11 cellular contexts compared by ENCODE assay signal in genomic region chr16:68072038-68072695, GRCh38. TPM values are rescaled to one million over a fixed set of nuclear protein-coding genes. Genes with fewer than 3 reads are reported as not detected.
DNase-seq lines count a peak whose midpoint lies in the region; ATAC-seq and TF ChIP-seq lines count a peak whose summit lies in the region.
"Had no signal": no experiment of that assay in that cellular context is flagged by ENCODE, and none has a peak within 500 bp of the region (broad histone marks: within the 10 kb centered on the region; RNA-seq: fewer than 3 reads in every experiment).

No MANE protein-coding gene starts in this region.

- peak; percentile 95 for ATAC-seq in foreskin keratinocyte
- ATAC-seq in sciatic nerve = peak; percentile 90
- no peak for ATAC-seq in GM23338

- no peaks in the 10 kb centered on the region; the same call in none of the 2 replicates for H4K20me1 ChIP-seq in GM23338 (replicated peaks; ENCODE audit: insufficient read depth)

- H2AFZ ChIP-seq in GM23338 = no peak overlapping the region

- DNase-seq in GM03348 (ENCODE audit: low spot score) (peak; percentile 55), SJCRH30 (no peak), foreskin keratinocyte (peak; percentile 82 to 94), sciatic nerve (ENCODE audit: low spot score) (peak; percentile 67), AML-193 (lab: John Stamatoyannopoulos, UW) (no peak), GM23338 (ENCODE audit: low spot score) (no peak), HuH-7 (ENCODE audit: low spot score) (no peak), AG08396 (ENCODE audit: low spot score) (no peak)
- DNase-seq: activated effector memory CD4-positive, alpha-beta T cell treated with anti-CD3 and anti-CD28 coated beads, Interleukin-2, amount 50 U/mL, for 16 hours; SHP77 treated with DMSO at 0.1 percent for 48 hours; tibial artery had no signal

- intact Hi-C loops in sciatic nerve (cut with DNase I) = no loop called here

- no peak overlapping the region for H3K4me2 ChIP-seq in GM23338

- peaks cover 41% of the 10 kb centered on the region for H3K4me1 ChIP-seq in SJCRH30
- H3K4me1 ChIP-seq in foreskin keratinocyte = peaks cover 7% of the 10 kb centered on the region
- no peaks in the 10 kb centered on the region for H3K4me1 ChIP-seq in GM23338 (ENCODE audit: insufficient read depth)
- H3K4me1 ChIP-seq: tibial artery had no signal

- H3K4me3 ChIP-seq in SJCRH30 (no peak overlapping the region), GM23338 (no peak overlapping the region)
- H3K4me3 ChIP-seq: tibial artery had no signal

- H3K36me3 Mint-ChIP-seq in GM23338 (ENCODE audit: low read depth) = peaks cover 41% of the 10 kb centered on the region

- no peaks in the 10 kb centered on the region for H3K9me3 Mint-ChIP-seq in GM23338

- H3F3A ChIP-seq in GM23338 (replicated peaks; ENCODE audit: low read depth) = no peaks in the 10 kb centered on the region

- H3K4me3 Mint-ChIP-seq in GM23338 = no peak overlapping the region

- no peaks in the 10 kb centered on the region for H3K9me3 ChIP-seq in SJCRH30 (replicated peaks)
- H3K9me3 ChIP-seq: tibial artery had no signal

- no peaks in the 10 kb centered on the region for H3K9me2 ChIP-seq in GM23338 (ENCODE audit: insufficient read depth)

- no peaks in the 10 kb centered on the region for H3K4me1 Mint-ChIP-seq in GM23338

- H3K36me3 ChIP-seq in SJCRH30 (no peaks in the 10 kb centered on the region), GM23338 (ENCODE audit: insufficient read depth) (no peaks in the 10 kb centered on the region)

- TF ChIP-seq CTCF in foreskin keratinocyte (conservative IDR thresholded peaks at IDR 0.05) (peak; percentile 62), GM23338 (conservative IDR thresholded peaks at IDR 0.05; ENCODE audit: low read depth in 2 of 2) (no peak)

- H3K27me3 Mint-ChIP-seq in GM23338 (ENCODE audit: insufficient read depth, low read depth, poor library complexity) = peaks cover 7% of the 10 kb centered on the region

- H3K27ac ChIP-seq in SJCRH30 = peak overlapping the region; percentile 42
- H3K27ac ChIP-seq in foreskin keratinocyte = no peak overlapping the region
- no peak overlapping the region for H3K27ac ChIP-seq in GM23338 (ENCODE audit: low read depth)
- H3K27ac ChIP-seq: tibial artery had no signal

- H3K27ac Mint-ChIP-seq in GM23338 = no peak overlapping the region

- H3K27me3 ChIP-seq in SJCRH30 (no peaks in the 10 kb centered on the region), foreskin keratinocyte (no peaks in the 10 kb centered on the region), GM23338 (ENCODE audit: insufficient read depth) (no peaks in the 10 kb centered on the region)
- H3K27me3 ChIP-seq: tibial artery had no signal

- H3K79me2 ChIP-seq in GM23338 (replicated peaks; ENCODE audit: insufficient read depth) = no peaks in the 10 kb centered on the region

TF ChIP-seq in GM23338, 12 proteins besides CTCF, POLR2A, EP300 and RAD21 (continues in another document):
- TF ChIP-seq ZNF331 (CRISPR knock-in tag; IDR thresholded peaks at IDR 0.05; ENCODE audit: low read depth) (no peak), POLR2AphosphoS5 (IDR thresholded peaks at IDR 0.05; ENCODE audit: low read depth) (no peak), ZNF114 (CRISPR knock-in tag; IDR thresholded peaks at IDR 0.05) (no peak), EZH2 (IDR thresholded peaks at IDR 0.05; ENCODE audit: low read depth, unreplicated experiment) (no peak), EZH2phosphoT487 (IDR thresholded peaks at IDR 0.05; ENCODE audit: unreplicated experiment) (no peak), NANOG (IDR thresholded peaks at IDR 0.05; ENCODE audit: borderline replicate concordance) (no peak)
- TF ChIP-seq, protein P1, sequence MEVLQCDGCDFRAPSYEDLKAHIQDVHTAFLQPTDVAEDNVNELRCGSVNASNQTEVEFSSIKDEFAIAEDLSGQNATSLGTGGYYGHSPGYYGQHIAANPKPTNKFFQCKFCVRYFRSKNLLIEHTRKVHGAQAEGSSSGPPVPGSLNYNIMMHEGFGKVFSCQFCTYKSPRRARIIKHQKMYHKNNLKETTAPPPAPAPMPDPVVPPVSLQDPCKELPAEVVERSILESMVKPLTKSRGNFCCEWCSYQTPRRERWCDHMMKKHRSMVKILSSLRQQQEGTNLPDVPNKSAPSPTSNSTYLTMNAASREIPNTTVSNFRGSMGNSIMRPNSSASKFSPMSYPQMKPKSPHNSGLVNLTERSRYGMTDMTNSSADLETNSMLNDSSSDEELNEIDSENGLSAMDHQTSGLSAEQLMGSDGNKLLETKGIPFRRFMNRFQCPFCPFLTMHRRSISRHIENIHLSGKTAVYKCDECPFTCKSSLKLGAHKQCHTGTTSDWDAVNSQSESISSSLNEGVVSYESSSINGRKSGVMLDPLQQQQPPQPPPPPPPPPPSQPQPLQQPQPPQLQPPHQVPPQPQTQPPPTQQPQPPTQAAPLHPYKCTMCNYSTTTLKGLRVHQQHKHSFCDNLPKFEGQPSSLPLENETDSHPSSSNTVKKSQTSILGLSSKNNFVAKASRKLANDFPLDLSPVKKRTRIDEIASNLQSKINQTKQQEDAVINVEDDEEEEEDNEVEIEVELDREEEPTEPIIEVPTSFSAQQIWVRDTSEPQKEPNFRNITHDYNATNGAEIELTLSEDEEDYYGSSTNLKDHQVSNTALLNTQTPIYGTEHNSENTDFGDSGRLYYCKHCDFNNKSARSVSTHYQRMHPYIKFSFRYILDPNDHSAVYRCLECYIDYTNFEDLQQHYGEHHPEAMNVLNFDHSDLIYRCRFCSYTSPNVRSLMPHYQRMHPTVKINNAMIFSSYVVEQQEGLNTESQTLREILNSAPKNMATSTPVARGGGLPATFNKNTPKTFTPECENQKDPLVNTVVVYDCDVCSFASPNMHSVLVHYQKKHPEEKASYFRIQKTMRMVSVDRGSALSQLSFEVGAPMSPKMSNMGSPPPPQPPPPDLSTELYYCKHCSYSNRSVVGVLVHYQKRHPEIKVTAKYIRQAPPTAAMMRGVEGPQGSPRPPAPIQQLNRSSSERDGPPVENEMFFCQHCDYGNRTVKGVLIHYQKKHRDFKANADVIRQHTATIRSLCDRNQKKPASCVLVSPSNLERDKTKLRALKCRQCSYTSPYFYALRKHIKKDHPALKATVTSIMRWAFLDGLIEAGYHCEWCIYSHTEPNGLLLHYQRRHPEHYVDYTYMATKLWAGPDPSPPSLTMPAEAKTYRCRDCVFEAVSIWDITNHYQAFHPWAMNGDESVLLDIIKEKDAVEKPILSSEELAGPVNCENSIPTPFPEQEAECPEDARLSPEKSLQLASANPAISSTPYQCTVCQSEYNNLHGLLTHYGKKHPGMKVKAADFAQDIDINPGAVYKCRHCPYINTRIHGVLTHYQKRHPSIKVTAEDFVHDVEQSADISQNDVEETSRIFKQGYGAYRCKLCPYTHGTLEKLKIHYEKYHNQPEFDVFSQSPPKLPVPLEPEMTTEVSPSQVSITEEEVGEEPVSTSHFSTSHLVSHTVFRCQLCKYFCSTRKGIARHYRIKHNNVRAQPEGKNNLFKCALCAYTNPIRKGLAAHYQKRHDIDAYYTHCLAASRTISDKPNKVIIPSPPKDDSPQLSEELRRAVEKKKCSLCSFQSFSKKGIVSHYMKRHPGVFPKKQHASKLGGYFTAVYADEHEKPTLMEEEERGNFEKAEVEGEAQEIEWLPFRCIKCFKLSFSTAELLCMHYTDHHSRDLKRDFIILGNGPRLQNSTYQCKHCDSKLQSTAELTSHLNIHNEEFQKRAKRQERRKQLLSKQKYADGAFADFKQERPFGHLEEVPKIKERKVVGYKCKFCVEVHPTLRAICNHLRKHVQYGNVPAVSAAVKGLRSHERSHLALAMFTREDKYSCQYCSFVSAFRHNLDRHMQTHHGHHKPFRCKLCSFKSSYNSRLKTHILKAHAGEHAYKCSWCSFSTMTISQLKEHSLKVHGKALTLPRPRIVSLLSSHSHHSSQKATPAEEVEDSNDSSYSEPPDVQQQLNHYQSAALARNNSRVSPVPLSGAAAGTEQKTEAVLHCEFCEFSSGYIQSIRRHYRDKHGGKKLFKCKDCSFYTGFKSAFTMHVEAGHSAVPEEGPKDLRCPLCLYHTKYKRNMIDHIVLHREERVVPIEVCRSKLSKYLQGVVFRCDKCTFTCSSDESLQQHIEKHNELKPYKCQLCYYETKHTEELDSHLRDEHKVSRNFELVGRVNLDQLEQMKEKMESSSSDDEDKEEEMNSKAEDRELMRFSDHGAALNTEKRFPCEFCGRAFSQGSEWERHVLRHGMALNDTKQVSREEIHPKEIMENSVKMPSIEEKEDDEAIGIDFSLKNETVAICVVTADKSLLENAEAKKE (CRISPR knock-in tag; IDR thresholded peaks at IDR 0.05) = no peak
- TF ChIP-seq, protein P2, sequence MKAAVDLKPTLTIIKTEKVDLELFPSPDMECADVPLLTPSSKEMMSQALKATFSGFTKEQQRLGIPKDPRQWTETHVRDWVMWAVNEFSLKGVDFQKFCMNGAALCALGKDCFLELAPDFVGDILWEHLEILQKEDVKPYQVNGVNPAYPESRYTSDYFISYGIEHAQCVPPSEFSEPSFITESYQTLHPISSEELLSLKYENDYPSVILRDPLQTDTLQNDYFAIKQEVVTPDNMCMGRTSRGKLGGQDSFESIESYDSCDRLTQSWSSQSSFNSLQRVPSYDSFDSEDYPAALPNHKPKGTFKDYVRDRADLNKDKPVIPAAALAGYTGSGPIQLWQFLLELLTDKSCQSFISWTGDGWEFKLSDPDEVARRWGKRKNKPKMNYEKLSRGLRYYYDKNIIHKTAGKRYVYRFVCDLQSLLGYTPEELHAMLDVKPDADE (IDR thresholded peaks at IDR 0.05) = no peak

RNA-seq across cellular contexts. Expression of gene NFATC3, which starts 13.0 kb away (rescaled TPM):
- total RNA-seq in SJCRH30 (2014; rRNA removed; shearing (Covaris generic)) = 52.7 and 53.9 TPM in 2 replicates
- 17.3 and 17.6 TPM in 2 replicates for total RNA-seq in foreskin keratinocyte
- 5.6 and 6.7 TPM in 2 replicates for polyA plus RNA-seq in foreskin keratinocyte
- 66.4 TPM for total RNA-seq in sciatic nerve
- total RNA-seq in GM23338 (2014; rRNA removed; shearing (Covaris generic)) = 34.5 and 40.9 TPM in 2 replicates
- 9.2 and 9.3 TPM in 2 replicates for polyA plus RNA-seq in GM23338 (2016; fragmentation: Nextera tagmentation; extraction: Ambion mirVana)

RNA-seq across cellular contexts. Expression of gene DUS2, which starts 49.1 kb away (rescaled TPM):
- 8.6 and 9.0 TPM in 2 replicates for total RNA-seq in SJCRH30 (2014; rRNA removed; shearing (Covaris generic))
- total RNA-seq in foreskin keratinocyte = 26.6 and 27.9 TPM in 2 replicates
- polyA plus RNA-seq in foreskin keratinocyte = 23.0 and 23.6 TPM in 2 replicates
- total RNA-seq in sciatic nerve = 14.7 TPM
- total RNA-seq in GM23338 (2014; rRNA removed; shearing (Covaris generic)) = 22.4 and 26.4 TPM in 2 replicates
- polyA plus RNA-seq in GM23338 (2016; fragmentation: Nextera tagmentation; extraction: Ambion mirVana) = 12.8 and 13.3 TPM in 2 replicates

RNA-seq across cellular contexts. Expression of gene DDX28, which starts 49.1 kb away (rescaled TPM):
- total RNA-seq in SJCRH30 (2014; rRNA removed; shearing (Covaris generic)) = 9.4 and 9.9 TPM in 2 replicates
- total RNA-seq in foreskin keratinocyte (16.9 and 17.0 TPM in 2 replicates), sciatic nerve (6.3 TPM)
- polyA plus RNA-seq in foreskin keratinocyte (16.1 and 16.5 TPM in 2 replicates), GM23338 (2016; fragmentation: Nextera tagmentation; extraction: Ambion mirVana) (11.9 and 12.2 TPM in 2 replicates)
- 18.0 and 23.8 TPM in 2 replicates for total RNA-seq in GM23338 (2014; rRNA removed; shearing (Covaris generic))

RNA-seq across cellular contexts. Expression of gene DPEP2NB, which starts 56.5 kb away (rescaled TPM):
- total RNA-seq in SJCRH30 (2014; rRNA removed; shearing (Covaris generic)) = not detected in 2 replicates
- total RNA-seq in foreskin keratinocyte (not detected in 2 replicates), sciatic nerve (not detected)
- polyA plus RNA-seq in foreskin keratinocyte (not detected in 2 replicates), GM23338 (2016; fragmentation: Nextera tagmentation; extraction: Ambion mirVana) (0.19 TPM in 1 of 2 replicates, not detected in the other)
- not detected in 2 replicates for total RNA-seq in GM23338 (2014; rRNA removed; shearing (Covaris generic))

Comparison
In these comparisons a context has a peak if more than half of its experiments do, and no peak if none do; other contexts are left out.
1. DNase-seq: peak in GM03348 (single experiment), foreskin keratinocyte (2 of 2) and sciatic nerve (single experiment); none in SJCRH30 (0 of 2), AML-193 (0 of 2), GM23338 (single experiment), HuH-7 (single experiment) and AG08396 (single experiment).